Comparison of ENCODE assay signal across 1 cellular context in genomic region chr3:197417451-197417850, GRCh38.
TF ChIP-seq lines count a peak whose summit lies in the region.

No MANE protein-coding gene starts in this region.

TF ChIP-seq in H1, 55 proteins besides CTCF, POLR2A, EP300 and RAD21:
- TF ChIP-seq SUZ12 (IDR thresholded peaks at IDR 0.05; ENCODE audit: low read length) (no peak), GTF2F1 (IDR thresholded peaks at IDR 0.05; ENCODE audit: borderline replicate concordance, low read depth, low read length) (no peak), JUN (IDR thresholded peaks at IDR 0.05; ENCODE audit: low read depth, low read length) (no peak)
